ENCODE assay signal across 20 cellular contexts in genomic region chr1:6094246-6094645, GRCh38. TPM values are rescaled to one million over a fixed set of nuclear protein-coding genes. Genes with fewer than 3 reads are reported as not detected.
DNase-seq lines count a peak whose midpoint lies in the region; ATAC-seq, FAIRE-seq and TF ChIP-seq lines count a peak whose summit lies in the region.
"Had no signal": no experiment of that assay in that cellular context is flagged by ENCODE, and none has a peak within 500 bp of the region (broad histone marks: within the 10 kb centered on the region; RNA-seq: fewer than 3 reads in every experiment).

No MANE protein-coding gene starts in this region.

- no peak for TF ChIP-seq EP300 in K562 (IDR thresholded peaks at IDR 0.05; ENCODE audit: low read length)

- H3K9me1 ChIP-seq in K562 (ENCODE audit: control insufficient read depth, insufficient read depth, low read length), result no peaks in the 10 kb centered on the region

- FAIRE-seq in K562 (lab: Jason Lieb, UNC), result no peak
- FAIRE-seq: GM12878, H54 had no signal

- in situ Hi-C loops in K562 (cut with MboI), result no loop called here

- H3F3A ChIP-seq in PC-9 (ENCODE audit: insufficient read depth, low read depth), result no peaks in the 10 kb centered on the region

- H3K4me3 Mint-ChIP-seq in activated CD4-positive, alpha-beta T cell treated with anti-CD3 and anti-CD28 coated beads, Interleukin-2, amount 10 ng/mL, durations not matched to agents 7 days and 5 days, result no peak overlapping the region
- H3K4me3 Mint-ChIP-seq: CD4-positive, alpha-beta memory T cell; IgD-negative memory B cell had no signal

- BruUV-seq in K562 (replicated peaks; lab: Mats Ljungman, UMichigan), result no TSS peak
- BruUV-seq in PC-9 (replicated peaks; lab: Mats Ljungman, UMichigan), result no TSS peak

- ATAC-seq in left ventricle myocardium superior (no peak), K562 (no peak), aorta (ENCODE audit: low FRiP score) (no peak)
- ATAC-seq: GM12878 had no signal

- H3K4me3 ChIP-seq in right atrium auricular region (no peak overlapping the region), K562 (no peak overlapping the region), aorta (ENCODE audit: low read length in 2 of 2) (no peak overlapping the region), PC-9 (no peak overlapping the region)
- H3K4me3 ChIP-seq: BLaER1 treated with 17β-estradiol and CSF1 and Interleukin-3, amounts not matched to agents 10 nM and 100 nM; GM12878 had no signal

- no peaks in the 10 kb centered on the region for H3K27me3 ChIP-seq in right atrium auricular region
- peaks cover 46 to 85% of the 10 kb centered on the region in 2 experiments for H3K27me3 ChIP-seq in K562 (ENCODE audit: control insufficient read depth in 2 of 2, insufficient read depth in 2 of 2, low read length in 2 of 2)
- H3K27me3 ChIP-seq in aorta (ENCODE audit: control insufficient read depth in 1 of 2, insufficient read depth in 2 of 2, low read length in 1 of 2), result no peaks in the 10 kb centered on the region
- 0 out of 2 replicates have a peak, but pooled peaks cover 6% of the 10 kb centered on the region for H3K27me3 ChIP-seq in PC-9 (ENCODE audit: insufficient read depth, low read depth)
- H3K27me3 ChIP-seq: BLaER1 treated with 17β-estradiol and CSF1 and Interleukin-3, amounts not matched to agents 10 nM and 100 nM had no signal

- no peaks in the 10 kb centered on the region for H3K9me2 ChIP-seq in PC-9 (ENCODE audit: insufficient read depth)

- 40% methylated on average over 19 of the region's 19 CpGs for WGBS in K562 (ENCODE audit: insufficient coverage, low coverage, missing lambda C conversion rate)
- 89 to 90% methylated on average over 19 of the region's 19 CpGs for WGBS in aorta, 2 donors

- no peak for TF ChIP-seq RAD21 in K562 (CRISPR knock-in tag; conservative IDR thresholded peaks at IDR 0.05 in 1 of 2, IDR thresholded peaks at IDR 0.05 in 1 of 2)

- no peaks in the 10 kb centered on the region for H3K9me3 ChIP-seq in right atrium auricular region
- no peaks in the 10 kb centered on the region for H3K9me3 ChIP-seq in K562 (replicated peaks; ENCODE audit: control insufficient read depth, insufficient read depth, low read depth, low read length)
- no peaks in the 10 kb centered on the region for H3K9me3 ChIP-seq in aorta (ENCODE audit: control insufficient read depth, low read length)
- H3K9me3 ChIP-seq in PC-9 (ENCODE audit: insufficient read depth, low read depth), result no peaks in the 10 kb centered on the region
- H3K9me3 ChIP-seq: BLaER1 treated with 17β-estradiol and CSF1 and Interleukin-3, amounts not matched to agents 10 nM and 100 nM; Caco-2 had no signal

- peak overlapping the region; percentile 9 for H3K27ac Mint-ChIP-seq in activated CD4-positive, alpha-beta T cell treated with anti-CD3 and anti-CD28 coated beads, Interleukin-2, amount 10 ng/mL, durations not matched to agents 7 days and 5 days

- intact Hi-C loops in left ventricle myocardium superior (cut with micrococcal nuclease), result no loop called here
- intact Hi-C loops in K562 (cut with micrococcal nuclease), result no loop called here
- intact Hi-C loops in aorta (cut with DNase I), result no loop called here
- intact Hi-C loops in PC-9 (cut with micrococcal nuclease; ENCODE audit: unreplicated experiment), result no loop called here

- H2AFZ ChIP-seq in K562 (ENCODE audit: low read depth, low read length) (no peak overlapping the region), PC-9 (no peak overlapping the region)

- TF ChIP-seq POLR2A in K562 (conservative IDR thresholded peaks at IDR 0.05), result no peak

- H3K4me1 ChIP-seq in right atrium auricular region (no peaks in the 10 kb centered on the region), K562 (replicated peaks in 1 of 2; ENCODE audit: control insufficient read depth in 2 of 2, insufficient read depth in 2 of 2, low read length in 2 of 2) (peaks cover 0 to 32% of the 10 kb centered on the region in 2 experiments; a peak in 2 of 5 replicates), aorta (ENCODE audit: control insufficient read depth in 1 of 2, insufficient read depth in 2 of 2, low read length in 2 of 2) (no peaks in the 10 kb centered on the region), PC-9 (replicated peaks; ENCODE audit: insufficient read depth) (no peaks in the 10 kb centered on the region)
- H3K4me1 ChIP-seq: Caco-2 had no signal

- peaks cover 36% of the 10 kb centered on the region for H3K36me3 Mint-ChIP-seq in activated CD4-positive, alpha-beta T cell treated with anti-CD3 and anti-CD28 coated beads, Interleukin-2, amount 10 ng/mL, durations not matched to agents 7 days and 5 days (ENCODE audit: low read depth)

- H3K4me2 ChIP-seq in K562 (ENCODE audit: insufficient read depth, low read length), result no peak overlapping the region
- no peak overlapping the region for H3K4me2 ChIP-seq in PC-9
- H3K4me2 ChIP-seq: BLaER1 treated with 17β-estradiol and CSF1 and Interleukin-3, amounts not matched to agents 10 nM and 100 nM had no signal

- CTCF ChIA-PET in activated CD4-positive, alpha-beta T cell treated with anti-CD3 and anti-CD28 coated beads, Interleukin-2, amount 10 ng/mL, durations not matched to agents 7 days and 5 days (lab: Charles Lee), result no interaction called here
- CTCF ChIA-PET in K562 (lab: Yijun Ruan, JAX; ENCODE audit: low intra/inter-chr PET ratio), result interaction anchor here (0.5 kb wide), 1 partner anchor 586 kb away, joined by 3 read pairs; no protein-coding TSS in a partner anchor
- CTCF ChIA-PET in PC-9 (lab: Charles Lee), result no interaction called here

- H3K79me2 ChIP-seq in K562 (ENCODE audit: control insufficient read depth, insufficient read depth, low read length) (no peaks in the 10 kb centered on the region), PC-9 (ENCODE audit: low read depth) (no peaks in the 10 kb centered on the region)

- POLR2A ChIA-PET in activated CD4-positive, alpha-beta T cell treated with anti-CD3 and anti-CD28 coated beads, Interleukin-2, amount 10 ng/mL, durations not matched to agents 7 days and 5 days (lab: Charles Lee), result no interaction called here
- POLR2A ChIA-PET in K562 (lab: Yijun Ruan, JAX), result interaction anchor here (0.6 to 2.2 kb wide), 3 partner anchors 9 to 11 kb away, joined by 3 to 7 read pairs (median 4); no protein-coding TSS in a partner anchor
- POLR2A ChIA-PET in PC-9 (lab: Charles Lee; ENCODE audit: unreplicated experiment), result no interaction called here

- H3K36me3 ChIP-seq in right atrium auricular region (no peaks in the 10 kb centered on the region), K562 (ENCODE audit: control insufficient read depth, insufficient read depth, low read length) (no peaks in the 10 kb centered on the region), aorta (ENCODE audit: control insufficient read depth in 1 of 2, insufficient read depth in 2 of 2, low read length in 1 of 2) (no peaks in the 10 kb centered on the region), PC-9 (ENCODE audit: low read depth) (no peaks in the 10 kb centered on the region)

- DNase-seq in activated CD4-positive, alpha-beta T cell treated with anti-CD3 and anti-CD28 coated beads, Interleukin-2, amount 10 ng/mL, durations not matched to agents 7 days and 5 days, result no peak
- DNase-seq in activated CD4-positive, alpha-beta T cell treated with anti-CD3 and anti-CD28 coated beads, Interleukin-2, amount 50 U/mL, for 4 hours, result no peak
- peak; percentile 22 for DNase-seq in left ventricle myocardium superior
- DNase-seq in right atrium auricular region (ENCODE audit: low spot score), result no peak
- DNase-seq in K562 (ENCODE audit: extremely low read depth in 1 of 4, low spot score in 3 of 4), result no peak
- DNase-seq in aorta, result peak; percentile 34 to 70
- no peak for DNase-seq in PC-9
- DNase-seq: 8988T; Caco-2; CD4-positive, alpha-beta memory T cell; DMS79 treated with DMSO at 0.1 percent for 48 hours; Karpas-422; MV-4-11; NCI-H1105 treated with DMSO at 0.1 percent for 48 hours; NCI-H2029 treated with DMSO at 0.1 percent for 48 hours; SHP77 treated with DMSO at 0.1 percent for 48 hours had no signal

- H3K4me1 Mint-ChIP-seq in activated CD4-positive, alpha-beta T cell treated with anti-CD3 and anti-CD28 coated beads, Interleukin-2, amount 10 ng/mL, durations not matched to agents 7 days and 5 days, result no peaks in the 10 kb centered on the region

- peaks cover 33% of the 10 kb centered on the region for H4K20me1 ChIP-seq in K562 (replicated peaks; ENCODE audit: control insufficient read depth, insufficient read depth, low read length)
- no peaks in the 10 kb centered on the region for H4K20me1 ChIP-seq in PC-9 (ENCODE audit: insufficient read depth)

- no peak overlapping the region for H3K27ac ChIP-seq in right atrium auricular region
- H3K27ac ChIP-seq in K562 (ENCODE audit: extremely low read depth, low read depth, low read length), result no peak overlapping the region
- no peak overlapping the region for H3K27ac ChIP-seq in aorta (ENCODE audit: low read depth in 1 of 2, low read length in 2 of 2)
- H3K27ac ChIP-seq in PC-9, result no peak overlapping the region

- H3K9ac ChIP-seq in K562 (ENCODE audit: insufficient read depth in 1 of 2, low read depth in 2 of 2, low read length in 2 of 2), result peak overlapping the region in 1 of 2 experiments; percentile 52; a peak in 1 of 4 replicates
- H3K9ac ChIP-seq: BLaER1 treated with 17β-estradiol and CSF1 and Interleukin-3, amounts not matched to agents 10 nM and 100 nM had no signal

- no peaks in the 10 kb centered on the region for H3K9me3 Mint-ChIP-seq in activated CD4-positive, alpha-beta T cell treated with anti-CD3 and anti-CD28 coated beads, Interleukin-2, amount 10 ng/mL, durations not matched to agents 7 days and 5 days
- H3K9me3 Mint-ChIP-seq: CD4-positive, alpha-beta memory T cell; IgD-negative memory B cell had no signal

- no peak for TF ChIP-seq CTCF in right atrium auricular region (IDR thresholded peaks at IDR 0.05)
- TF ChIP-seq CTCF in K562 (IDR thresholded peaks at IDR 0.05 in 2 of 3, conservative IDR thresholded peaks at IDR 0.05 in 1 of 3; ENCODE audit: insufficient read depth in 2 of 3, low read depth in 1 of 3, low read length in 3 of 3), result no peak
- TF ChIP-seq CTCF in PC-9 (conservative IDR thresholded peaks at IDR 0.05), result no peak

- H3K27me3 Mint-ChIP-seq in activated CD4-positive, alpha-beta T cell treated with anti-CD3 and anti-CD28 coated beads, Interleukin-2, amount 10 ng/mL, durations not matched to agents 7 days and 5 days, result no peaks in the 10 kb centered on the region
- H3K27me3 Mint-ChIP-seq: CD4-positive, alpha-beta memory T cell; IgD-negative memory B cell had no signal

RNA-seq across cellular contexts. Expression of gene KCNAB2, which starts 48.6 kb away (rescaled TPM):
- total RNA-seq in activated CD4-positive, alpha-beta T cell treated with anti-CD3 and anti-CD28 coated beads, Interleukin-2, amount 10 ng/mL, durations not matched to agents 7 days and 5 days, result 100 to 1,000 TPM; 258 to 294 TPM
- total RNA-seq in left ventricle myocardium superior (18.5 TPM), right atrium auricular region (10 to 100 TPM in 1 of 2 donors, 1 to 10 TPM in 1; 9.3 to 14.3 TPM), K562 (2014; rRNA removed) (4.0 and 11.1 TPM in 2 replicates), K562 (2014; rRNA removed; fragmentation: Illumina TruSeq; extraction: Trizol) (7.1 and 7.2 TPM in 2 replicates), K562 (2015; rRNA removed; fragmentation: Illumina TruSeq; extraction: Trizol) (6.1 and 6.4 TPM in 2 replicates), K562 (2021) (14.7 and 15.8 TPM in 2 replicates), aorta (10 to 100 TPM; 17.1 to 36.2 TPM), PC-9 (2021) (19.6 and 21.4 TPM in 2 replicates)
- total RNA-seq in K562 (2011; cell fraction: chromatin; rRNA removed; ENCODE audit: low replicate concordance), result 23.9 and 48.7 TPM in 2 replicates
- 31.2 and 38.0 TPM in 2 replicates for total RNA-seq in K562 (2011; cell fraction: nucleolus; rRNA removed)
- total RNA-seq in K562 (2011; cell fraction: nucleoplasm; rRNA removed), result 23.7 and 24.4 TPM in 2 replicates
- polyA plus RNA-seq in K562 (2011; rRNA removed) (5.8 and 7.4 TPM in 2 replicates), K562 (2014; fragmentation: Illumina TruSeq; extraction: Trizol) (8.1 and 8.2 TPM in 2 replicates), K562 (2014; fragmentation: Nextera tagmentation; extraction: Ambion mirVana) (1 to 10 TPM; 1.8 to 2.4 TPM), K562 (2014; rRNA removed) (8.3 and 10.8 TPM in 2 replicates), aorta (1 to 10 TPM; 5.5 to 6.6 TPM)
- polyA plus RNA-seq in K562 (2011; cell fraction: cytosol; rRNA removed), result 3.5 and 7.3 TPM in 2 replicates
- 19.8 and 26.0 TPM in 2 replicates for polyA plus RNA-seq in K562 (2011; cell fraction: nucleus; rRNA removed)
- 11.8 and 15.5 TPM in 2 replicates for polyA plus RNA-seq in K562 (2012)
- polyA minus RNA-seq in K562 (2011; rRNA and poly(A)+ RNA removed), result 2.0 and 5.5 TPM in 2 replicates
- polyA minus RNA-seq in K562 (2011; cell fraction: cytosol; rRNA and poly(A)+ RNA removed), result 3.7 and 4.5 TPM in 2 replicates
- 13.6 and 16.0 TPM in 2 replicates for polyA minus RNA-seq in K562 (2011; cell fraction: nucleus; rRNA and poly(A)+ RNA removed)

Comparison
In these comparisons a context has a peak if more than half of its experiments do, and no peak if none do; other contexts are left out.
1. DNase-seq: peak in left ventricle myocardium superior (single experiment) and aorta (2 of 2); none in activated CD4-positive, alpha-beta T cell treated with anti-CD3 and anti-CD28 coated beads, Interleukin-2, amount 10 ng/mL, durations not matched to agents 7 days and 5 days (single experiment), activated CD4-positive, alpha-beta T cell treated with anti-CD3 and anti-CD28 coated beads, Interleukin-2, amount 50 U/mL, for 4 hours (0 of 2), right atrium auricular region (single experiment), K562 (0 of 4) and PC-9 (0 of 2).
2. RNA of gene KCNAB2, which starts 48.6 kb away (total RNA-seq): 258 to 294 TPM in activated CD4-positive, alpha-beta T cell treated with anti-CD3 and anti-CD28 coated beads, Interleukin-2, amount 10 ng/mL, durations not matched to agents 7 days and 5 days; 17.1 to 36.2 TPM in aorta, 19.6 to 21.4 TPM in PC-9, 18.5 TPM in left ventricle myocardium superior (single experiment), 9.3 to 14.3 TPM in right atrium auricular region and 4.0 to 48.7 TPM in K562; every median in the first group is over 4 times any median in the second.